ENCODE assay signal across 12 cellular contexts in the genomic region with DNA sequence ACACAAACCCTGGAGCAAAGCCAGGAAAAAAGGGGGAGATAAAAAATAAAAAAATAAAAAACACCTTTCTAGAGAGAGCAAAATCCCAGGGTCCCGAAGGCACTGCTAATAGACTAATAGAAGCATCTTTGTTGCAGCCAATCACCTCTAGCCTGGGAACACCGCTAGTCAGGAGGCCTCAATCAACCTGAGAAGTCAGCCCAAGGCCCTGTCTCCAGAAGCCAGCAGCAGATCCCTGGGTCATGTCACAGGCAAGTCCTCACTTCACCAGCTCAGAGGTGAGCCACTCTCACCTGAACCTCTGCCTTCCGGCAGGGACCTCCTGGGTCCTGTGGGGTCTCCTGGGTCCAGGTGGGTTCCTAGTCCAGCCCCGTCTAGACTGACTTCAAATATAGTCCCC. TPM values are rescaled to one million over a fixed set of nuclear protein-coding genes. Genes with fewer than 3 reads are reported as not detected.
DNase-seq lines count a peak whose midpoint lies in the region; ATAC-seq, FAIRE-seq and TF ChIP-seq lines count a peak whose summit lies in the region.
"Had no signal": no experiment of that assay in that cellular context is flagged by ENCODE, and none has a peak within 500 bp of the region (broad histone marks: within the 10 kb centered on the region; RNA-seq: fewer than 3 reads in every experiment).

No MANE protein-coding gene starts in this region.

- POLR2A ChIA-PET in A549 (lab: Yijun Ruan, JAX), result no interaction called here

- H3K27me3 ChIP-seq in HUES64 (ENCODE audit: insufficient read depth, low read length) (no peaks in the 10 kb centered on the region), heart left ventricle (no peaks in the 10 kb centered on the region), trophoblast cell (ENCODE audit: insufficient read depth, low read length) (no peaks in the 10 kb centered on the region), H7 (ENCODE audit: control insufficient read depth, insufficient read depth, low read length) (no peaks in the 10 kb centered on the region)

- peak overlapping the region; percentile 51 for H2BK12ac ChIP-seq in trophoblast cell (ENCODE audit: low read length)

- H3K36me3 ChIP-seq in HUES64 (ENCODE audit: insufficient read depth, low read length) (peaks cover 5% of the 10 kb centered on the region), heart left ventricle (no peaks in the 10 kb centered on the region), trophoblast cell (ENCODE audit: control insufficient read depth in 1 of 2, insufficient read depth in 2 of 2, low read length in 2 of 2) (no peaks in the 10 kb centered on the region), H7 (replicated peaks; ENCODE audit: control insufficient read depth, insufficient read depth, low read length) (peaks cover 3% of the 10 kb centered on the region; the same call in 1 of the 2 replicates)

- no peak overlapping the region for H2AFZ ChIP-seq in trophoblast cell (ENCODE audit: insufficient read depth, low read length, poor library complexity)

- no peak overlapping the region for H4K91ac ChIP-seq in trophoblast cell (ENCODE audit: low read depth, low read length)

- ATAC-seq in A549 (peak; percentile 36 to 37; a peak in 4 of 6 replicates), heart left ventricle (peak in 1 of 4 donors; percentile 18), HG03457 (IDR thresholded peaks at IDR 0.05; ENCODE audit: unreplicated experiment) (no peak)
- ATAC-seq: activated CD8-positive, alpha-beta T cell treated with anti-CD3 and anti-CD28 coated beads, Interleukin-2, amount 10 ng/mL, durations not matched to agents 7 days and 5 days had no signal

- no peak overlapping the region for H4K8ac ChIP-seq in trophoblast cell (ENCODE audit: low read depth, low read length)

- H3K18ac ChIP-seq in trophoblast cell (ENCODE audit: low read length), result no peak overlapping the region

- no peak overlapping the region for H3K4ac ChIP-seq in trophoblast cell (ENCODE audit: low read depth, low read length)

- WGBS in A549 (ENCODE audit: missing lambda C conversion rate), result 87% methylated on average over 4 of the region's 4 CpGs
- WGBS in HUES64, result 91% methylated on average over 4 of the region's 4 CpGs
- 72 to 77% (median 76%) methylated on average over 4 of the region's 4 CpGs for WGBS in heart left ventricle, 4 donors
- no CpG with 5 or more reads among the region's 4 CpGs for WGBS in trophoblast cell (ENCODE audit: extremely low coverage, insufficient coverage, insufficient read length)

- no peak for TF ChIP-seq EP300 in A549 (IDR thresholded peaks at IDR 0.05)

- intact Hi-C loops in heart left ventricle (cut with DNase I), result loop anchor here in 4 of 10 donors (5.0 to 10.0 kb wide), 3 partner anchors 47 to 64 kb away; no protein-coding TSS in a partner anchor

- no peak for TF ChIP-seq RAD21 in A549 (conservative IDR thresholded peaks at IDR 0.05 in 1 of 2, IDR thresholded peaks at IDR 0.05 in 1 of 2)

- no peak overlapping the region for H2BK5ac ChIP-seq in trophoblast cell (ENCODE audit: low read depth, low read length, poor library complexity)

- TF ChIP-seq POLR2A in A549 (IDR thresholded peaks at IDR 0.05; ENCODE audit: low read length) (no peak), heart left ventricle (IDR thresholded peaks at IDR 0.05) (no peak)

- H3K9ac ChIP-seq in HUES64 (ENCODE audit: low read depth, low read length) (no peak overlapping the region), trophoblast cell (ENCODE audit: low read length) (no peak overlapping the region)

- H3K4me1 ChIP-seq in A549 (peaks cover 24% of the 10 kb centered on the region), HUES64 (ENCODE audit: insufficient read depth, low read length) (peaks cover 12% of the 10 kb centered on the region; the same call in 1 of the 2 replicates), heart left ventricle (peaks cover 0 to 39% (median 21%) of the 10 kb centered on the region in 12 donors), trophoblast cell (ENCODE audit: control insufficient read depth in 1 of 2, insufficient read depth in 2 of 2, low read length in 2 of 2) (peaks cover 10 to 13% of the 10 kb centered on the region in 2 experiments)

- CTCF ChIA-PET in A549 (lab: Yijun Ruan, JAX), result interaction anchor here (1.1 kb wide), 1 partner anchor 32 kb away, joined by 3 read pairs; no protein-coding TSS in a partner anchor

- no peak overlapping the region for H3K4me3 ChIP-seq in A549
- no peak overlapping the region for H3K4me3 ChIP-seq in HUES64 (ENCODE audit: low read length)
- H3K4me3 ChIP-seq in heart left ventricle, result no peak overlapping the region
- H3K4me3 ChIP-seq in trophoblast cell (ENCODE audit: low read depth, low read length), result no peak overlapping the region
- no peak overlapping the region for H3K4me3 ChIP-seq in H7 (ENCODE audit: insufficient read depth, low read depth, low read length)

- no peak overlapping the region for H4K12ac ChIP-seq in trophoblast cell (ENCODE audit: low read depth, low read length)

- H3K23ac ChIP-seq in trophoblast cell (ENCODE audit: low read length), result no peak overlapping the region

- H3K9me3 ChIP-seq in A549 (no peaks in the 10 kb centered on the region), HUES64 (ENCODE audit: insufficient read depth, low read depth, low read length) (no peaks in the 10 kb centered on the region), heart left ventricle (no peaks in the 10 kb centered on the region), trophoblast cell (ENCODE audit: insufficient read depth, low read depth, low read length) (no peaks in the 10 kb centered on the region)

- no peak overlapping the region for H2AK5ac ChIP-seq in trophoblast cell (ENCODE audit: low read length)

- peaks cover 2% of the 10 kb centered on the region for H3K79me1 ChIP-seq in trophoblast cell (ENCODE audit: low read length)

- no peak for DNase-seq in A549 (ENCODE audit: low read depth in 1 of 2, low spot score in 1 of 2)
- DNase-seq in heart left ventricle, result peak in 1 of 5 donors; percentile 41
- peak in 1 of 2 donors; percentile 11 for DNase-seq in trophoblast cell
- DNase-seq in H7, result no peak
- DNase-seq in NCI-H345 (lab: John Stamatoyannopoulos, UW), result no peak
- no peak for DNase-seq in RPMI8226
- DNase-seq: activated CD8-positive, alpha-beta T cell treated with anti-CD3 and anti-CD28 coated beads, Interleukin-2, amount 10 ng/mL, durations not matched to agents 7 days and 5 days; activated naive CD4-positive, alpha-beta T cell; NCI-H1436; NCI-H82 had no signal

- peaks cover 1% of the 10 kb centered on the region for H3K79me2 ChIP-seq in trophoblast cell (ENCODE audit: control insufficient read depth, insufficient read depth, low read length, poor library complexity)

- H3K4me2 ChIP-seq in A549, result peak overlapping the region; percentile 65
- no peak overlapping the region for H3K4me2 ChIP-seq in trophoblast cell (ENCODE audit: low read length)

- peak overlapping the region; percentile 63 to 70 for H3K27ac ChIP-seq in A549
- H3K27ac ChIP-seq in HUES64 (ENCODE audit: low read depth, low read length), result 0 out of 2 replicates have a peak overlapping the region, but pooled peaks have one; percentile 16
- peak overlapping the region in 10 of 12 donors; percentile 10 to 76 (median 54) for H3K27ac ChIP-seq in heart left ventricle
- H3K27ac ChIP-seq in trophoblast cell (ENCODE audit: low read depth, low read length), result no peak overlapping the region

- H2BK120ac ChIP-seq in trophoblast cell (ENCODE audit: insufficient read depth, low read length, poor library complexity), result no peak overlapping the region

- H3K14ac ChIP-seq in trophoblast cell (ENCODE audit: low read length), result no peak overlapping the region

- no peak for TF ChIP-seq CTCF in A549 (IDR thresholded peaks at IDR 0.05)
- no peak for TF ChIP-seq CTCF in heart left ventricle (IDR thresholded peaks at IDR 0.05)

- FAIRE-seq in A549 (lab: Jason Lieb, UNC), result no peak

TF ChIP-seq in A549, 52 proteins besides CTCF, POLR2A, EP300 and RAD21 (continues in another document):
- TF ChIP-seq HEYL (CRISPR knock-in tag; IDR thresholded peaks at IDR 0.05) (no peak), HOXB13 (CRISPR knock-in tag; IDR thresholded peaks at IDR 0.05; ENCODE audit: low read depth) (no peak), SMC3 (IDR thresholded peaks at IDR 0.05) (no peak), KDM1A (IDR thresholded peaks at IDR 0.05; ENCODE audit: low read depth) (no peak), RCOR1 (IDR thresholded peaks at IDR 0.05; ENCODE audit: low read depth, low read length) (no peak), SREBF2 (IDR thresholded peaks at IDR 0.05) (no peak)
- TF ChIP-seq, protein P1, sequence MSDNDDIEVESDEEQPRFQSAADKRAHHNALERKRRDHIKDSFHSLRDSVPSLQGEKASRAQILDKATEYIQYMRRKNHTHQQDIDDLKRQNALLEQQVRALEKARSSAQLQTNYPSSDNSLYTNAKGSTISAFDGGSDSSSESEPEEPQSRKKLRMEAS (IDR thresholded peaks at IDR 0.05), result no peak
- TF ChIP-seq, protein P2, sequence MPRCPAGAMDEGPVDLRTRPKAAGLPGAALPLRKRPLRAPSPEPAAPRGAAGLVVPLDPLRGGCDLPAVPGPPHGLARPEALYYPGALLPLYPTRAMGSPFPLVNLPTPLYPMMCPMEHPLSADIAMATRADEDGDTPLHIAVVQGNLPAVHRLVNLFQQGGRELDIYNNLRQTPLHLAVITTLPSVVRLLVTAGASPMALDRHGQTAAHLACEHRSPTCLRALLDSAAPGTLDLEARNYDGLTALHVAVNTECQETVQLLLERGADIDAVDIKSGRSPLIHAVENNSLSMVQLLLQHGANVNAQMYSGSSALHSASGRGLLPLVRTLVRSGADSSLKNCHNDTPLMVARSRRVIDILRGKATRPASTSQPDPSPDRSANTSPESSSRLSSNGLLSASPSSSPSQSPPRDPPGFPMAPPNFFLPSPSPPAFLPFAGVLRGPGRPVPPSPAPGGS (IDR thresholded peaks at IDR 0.05), result no peak
- TF ChIP-seq, protein P3, sequence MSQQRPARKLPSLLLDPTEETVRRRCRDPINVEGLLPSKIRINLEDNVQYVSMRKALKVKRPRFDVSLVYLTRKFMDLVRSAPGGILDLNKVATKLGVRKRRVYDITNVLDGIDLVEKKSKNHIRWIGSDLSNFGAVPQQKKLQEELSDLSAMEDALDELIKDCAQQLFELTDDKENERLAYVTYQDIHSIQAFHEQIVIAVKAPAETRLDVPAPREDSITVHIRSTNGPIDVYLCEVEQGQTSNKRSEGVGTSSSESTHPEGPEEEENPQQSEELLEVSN (IDR thresholded peaks at IDR 0.05; ENCODE audit: borderline replicate concordance, low read depth), result no peak

RNA-seq across cellular contexts. Expression of a gene that starts 37.5 kb away (rescaled TPM):
- 13.9 and 22.5 TPM in 2 replicates for polyA plus RNA-seq in A549 (2011; rRNA removed)
- polyA plus RNA-seq in A549 (2012; cell fraction: cytosol; rRNA removed), result 3.7 and 5.7 TPM in 2 replicates
- 3.1 and 3.9 TPM in 2 replicates for polyA plus RNA-seq in A549 (2012; cell fraction: nucleus; rRNA removed)
- 4.6 to 5.9 TPM (median 5.2 TPM) in 3 replicates for polyA plus RNA-seq in A549 (2017; fragmentation: RNase III; extraction: RNeasy Plus Mini Kit Qiagen cat#74134 plus additional on column Dnase treatment)
- 19.2 and 20.6 TPM in 2 replicates for polyA minus RNA-seq in A549 (2011; rRNA and poly(A)+ RNA removed)
- polyA plus RNA-seq in HUES64 (2013, experiment 1 of 2), result 23.0 TPM
- 22.2 TPM for polyA plus RNA-seq in HUES64 (2013, experiment 2 of 2)
- 10 to 100 TPM in 8 of 9 donors, 1 to 10 TPM in 1; 9.6 to 22.2 (median 12.3) TPM for total RNA-seq in heart left ventricle
- polyA plus RNA-seq in heart left ventricle, result 1 to 10 TPM; 6.8 to 8.3 TPM
- 4.7 and 5.0 TPM in 2 replicates for polyA plus RNA-seq in trophoblast cell (2013)
- total RNA-seq in H7 (2014; rRNA removed; shearing (Covaris generic)), result 16.8 and 26.8 TPM in 2 replicates
